Comparison of ENCODE assay signal across 13 cellular contexts in genomic region chr11:119218141-119218878, GRCh38. TPM values are rescaled to one million over a fixed set of nuclear protein-coding genes. Genes with fewer than 3 reads are reported as not detected.
DNase-seq lines count a peak whose midpoint lies in the region; ATAC-seq and TF ChIP-seq lines count a peak whose summit lies in the region.
"Had no signal": no experiment of that assay in that cellular context is flagged by ENCODE, and none has a peak within 500 bp of the region (broad histone marks: within the 10 kb centered on the region; RNA-seq: fewer than 3 reads in every experiment).

No MANE protein-coding gene starts in this region.

- H3K4me1 ChIP-seq in Panc1 (ENCODE audit: control insufficient read depth, insufficient read depth, low read length), result peaks cover 28% of the 10 kb centered on the region

- in situ Hi-C loops in Panc1 (cut with HindIII; ENCODE audit: low pct_unique_long_range_greater_than_20kb, low sequenced_read_pairs), result no loop called here

- no peaks in the 10 kb centered on the region for H3K9me3 ChIP-seq in Panc1 (ENCODE audit: control insufficient read depth, insufficient read depth, low read depth, low read length)

- H3K27me3 ChIP-seq in Panc1 (ENCODE audit: control insufficient read depth, insufficient read depth, low read length), result no peaks in the 10 kb centered on the region

- peak; percentile 20 for DNase-seq in stimulated activated CD4-positive, alpha-beta T cell treated with anti-CD3 and anti-CD28 coated beads, Interleukin-15, amount 100 ng/mL, for 24 hours
- DNase-seq in stimulated activated CD4-positive, alpha-beta T cell treated with anti-CD3 and anti-CD28 coated beads, Interleukin-2, amount 100 ng/mL, for 48 hours, result no peak
- peak; percentile 94 for DNase-seq in Panc1 (ENCODE audit: low read depth, low spot score)
- DNase-seq in epithelial cell of prostate (ENCODE audit: low read depth, low spot score), result peak; percentile 90
- DNase-seq in stromal cell of bone marrow (ENCODE audit: low read depth), result peak; percentile 89
- no peak for DNase-seq in GF-D8 (lab: John Stamatoyannopoulos, UW)
- DNase-seq: islet precursor cell, NCI-H446 treated with DMSO at 0.1 percent for 48 hours, right cardiac atrium had no signal

- H3K4me3 ChIP-seq in Panc1 (ENCODE audit: low read depth in 2 of 2, low read length in 2 of 2), result peak overlapping the region in 1 of 2 experiments; percentile 18; a peak in 1 of 4 replicates

- H3K27ac ChIP-seq in Panc1 (ENCODE audit: low read length) (peak overlapping the region; percentile 78), epithelial cell of prostate (peak overlapping the region; percentile 92)
- H3K27ac ChIP-seq: VCaP had no signal

- no TSS peak for BruUV-seq in Panc1 (replicated peaks; lab: Mats Ljungman, UMichigan)

- no peak for TF ChIP-seq CTCF in Panc1 (IDR thresholded peaks at IDR 0.05)

- intact Hi-C loops in Panc1 (cut with micrococcal nuclease; ENCODE audit: unreplicated experiment), result no loop called here

- H3K36me3 ChIP-seq in Panc1 (ENCODE audit: control insufficient read depth, insufficient read depth, low read length), result no peaks in the 10 kb centered on the region

- CTCF ChIA-PET in Panc1 (lab: Charles Lee), result interaction anchor here (0.6 kb wide), 1 partner anchor 105 kb away, joined by 6 read pairs; no protein-coding TSS in a partner anchor

- POLR2A ChIA-PET in Panc1 (lab: Charles Lee), result no interaction called here

- ATAC-seq in Panc1 (peak; percentile 96), HG02610 (IDR thresholded peaks at IDR 0.05; ENCODE audit: unreplicated experiment) (no peak), HG02588 (IDR thresholded peaks at IDR 0.05; ENCODE audit: unreplicated experiment) (no peak)
- ATAC-seq: right cardiac atrium had no signal

RNA-seq across cellular contexts. Expression of gene CBL, which starts 12.2 kb away (rescaled TPM):
- total RNA-seq in Panc1 (2021; ENCODE audit: unreplicated experiment), result 69.9 TPM
- polyA plus RNA-seq in Panc1 (2012; ENCODE audit: insufficient read length), result 22.0 TPM

RNA-seq across cellular contexts. Expression of gene NHERF4, which starts 33.0 kb away (rescaled TPM):
- 0.23 TPM for total RNA-seq in Panc1 (2021; ENCODE audit: unreplicated experiment)
- not detected for polyA plus RNA-seq in Panc1 (2012; ENCODE audit: insufficient read length)
- total RNA-seq: cerebellum had no signal

RNA-seq across cellular contexts. Expression of gene NLRX1, which starts 49.8 kb away (rescaled TPM):
- total RNA-seq in Panc1 (2021; ENCODE audit: unreplicated experiment), result 25.2 TPM
- polyA plus RNA-seq in Panc1 (2012; ENCODE audit: insufficient read length), result 29.2 TPM

Comparison
In these comparisons a context has a peak if more than half of its experiments do, and no peak if none do; other contexts are left out.
1. DNase-seq: peak in stimulated activated CD4-positive, alpha-beta T cell treated with anti-CD3 and anti-CD28 coated beads, Interleukin-15, amount 100 ng/mL, for 24 hours (single experiment), Panc1 (single experiment), epithelial cell of prostate (single experiment) and stromal cell of bone marrow (single experiment); none in stimulated activated CD4-positive, alpha-beta T cell treated with anti-CD3 and anti-CD28 coated beads, Interleukin-2, amount 100 ng/mL, for 48 hours (0 of 2) and GF-D8 (single experiment).